Comparison of ENCODE assay signal across 8 cellular contexts in genomic region chr1:110963666-110964399, GRCh38. TPM values are rescaled to one million over a fixed set of nuclear protein-coding genes. Genes with fewer than 3 reads are reported as not detected.
A peak's percentile ranks its signal among the peaks of the same experiment; 100 is the strongest.
DNase-seq lines count a peak whose midpoint lies in the region; ATAC-seq, FAIRE-seq and TF ChIP-seq lines count a peak whose summit lies in the region.

LRIF1 (minus strand) TSS chr1:110963922; CDS start chr1:110963688, 234 bp downstream.

- H3K27ac Mint-ChIP-seq in astrocyte (ENCODE audit: unreplicated experiment), result peak within 1 kb of the TSS; percentile 95

- H3K27me3 Mint-ChIP-seq in astrocyte (ENCODE audit: low read depth, unreplicated experiment), result peaks cover 7% of the 10 kb centered on the region

- H3K36me3 Mint-ChIP-seq in astrocyte (ENCODE audit: low read depth, unreplicated experiment), result peaks cover 4% of the 10 kb centered on the region

- H3K9ac ChIP-seq in astrocyte (ENCODE audit: low read length) (peak within 1 kb of the TSS; percentile 96), rectal smooth muscle tissue (ENCODE audit: low read length) (peak within 1 kb of the TSS; percentile 79)

- peak within 1 kb of the TSS; percentile 98 for H3K27ac ChIP-seq in astrocyte (ENCODE audit: low read depth, low read length)
- peak within 1 kb of the TSS; percentile 86 for H3K27ac ChIP-seq in rectal smooth muscle tissue (ENCODE audit: low read depth, low read length)

- H3K27me3 ChIP-seq in astrocyte (ENCODE audit: insufficient read depth, low read length) (no peaks in the 10 kb centered on the region), rectal smooth muscle tissue (ENCODE audit: control insufficient read depth, insufficient read depth, low read length) (peaks cover 3% of the 10 kb centered on the region)

- H3K36me3 ChIP-seq in astrocyte (ENCODE audit: insufficient read depth, low read length) (no peaks in the 10 kb centered on the region), rectal smooth muscle tissue (ENCODE audit: control insufficient read depth, insufficient read depth, low read length) (no peaks in the 10 kb centered on the region)

- H3K4me3 Mint-ChIP-seq in astrocyte (ENCODE audit: unreplicated experiment), result peak within 1 kb of the TSS; percentile 94

- DNase-seq in NCI-H1930 (lab: John Stamatoyannopoulos, UW) (peak; percentile 99), T-helper 22 cell (ENCODE audit: low read depth) (peak; percentile 99), astrocyte (ENCODE audit: low read depth) (peak; percentile 98), hepatic stellate cell (ENCODE audit: low spot score) (peak; percentile 90), urothelium cell line (ENCODE audit: low spot score) (no peak)

- FAIRE-seq in astrocyte (lab: Jason Lieb, UNC) (peak; percentile 73), urothelium cell line (lab: Jason Lieb, UNC) (no peak)

- no peak for TF ChIP-seq CTCF in astrocyte (IDR thresholded peaks at IDR 0.05; ENCODE audit: insufficient read depth, low read depth, low read length)

- H3K4me2 ChIP-seq in astrocyte (ENCODE audit: low read length), result peak within 1 kb of the TSS; percentile 96

- H4K20me1 ChIP-seq in astrocyte (ENCODE audit: insufficient read depth, low read length), result peaks cover 12% of the 10 kb centered on the region

- peaks cover 32% of the 10 kb centered on the region for H3K9me3 Mint-ChIP-seq in astrocyte (ENCODE audit: unreplicated experiment)

- H3K4me3 ChIP-seq in astrocyte (ENCODE audit: insufficient read depth, low read depth, low read length) (peak within 1 kb of the TSS; percentile 92), rectal smooth muscle tissue (ENCODE audit: low read length) (peak within 1 kb of the TSS; percentile 72)

- peaks cover 36% of the 10 kb centered on the region for H3K79me2 ChIP-seq in astrocyte (ENCODE audit: insufficient read depth, low read length)

- H2AFZ ChIP-seq in astrocyte (ENCODE audit: low read depth, low read length), result peak within 1 kb of the TSS; percentile 97

- ATAC-seq in GM18498 (IDR thresholded peaks at IDR 0.05; ENCODE audit: unreplicated experiment) (peak; percentile 97), HG02938 (IDR thresholded peaks at IDR 0.05; ENCODE audit: unreplicated experiment) (peak; percentile 96)

- no peaks in the 10 kb centered on the region for H3K4me1 ChIP-seq in astrocyte (ENCODE audit: insufficient read depth, low read length)
- H3K4me1 ChIP-seq in rectal smooth muscle tissue (ENCODE audit: control insufficient read depth, insufficient read depth, low read length), result no peaks in the 10 kb centered on the region

- peaks cover 11% of the 10 kb centered on the region for H3K4me1 Mint-ChIP-seq in astrocyte (ENCODE audit: low read depth, unreplicated experiment)

- H3K9me3 ChIP-seq in astrocyte (ENCODE audit: insufficient read depth, low read depth, low read length), result peaks cover 5% of the 10 kb centered on the region

RNA-seq across cellular contexts. Expression of gene LRIF1, which starts in this region (rescaled TPM):
- 17.1 and 19.4 TPM in 2 replicates for total RNA-seq in astrocyte
